19 cellular contexts compared by ENCODE assay signal in genomic region chr9:111304000-111304399, GRCh38. TPM values are rescaled to one million over a fixed set of nuclear protein-coding genes. Genes with fewer than 3 reads are reported as not detected.
"Had no signal": no experiment of that assay in that cellular context is flagged by ENCODE, and none has a peak within 500 bp of the region (broad histone marks: within the 10 kb centered on the region; RNA-seq: fewer than 3 reads in every experiment).

No MANE protein-coding gene starts in this region.

RNA-seq across cellular contexts. Expression of gene OR2K2, which starts 26.0 kb away (rescaled TPM):
- total RNA-seq: activated naive CD4-positive, alpha-beta T cell treated with anti-CD3 and anti-CD28 coated beads for 36 hours; activated naive CD4-positive, alpha-beta T cell treated with anti-CD3 and anti-CD28 coated beads, Interleukin-2, amount 50 U/mL, for 72 hours; activated naive CD8-positive, alpha-beta T cell treated with anti-CD3 and anti-CD28 coated beads for 36 hours; activated naive CD8-positive, alpha-beta T cell treated with anti-CD3 and anti-CD28 coated beads, Interleukin-2, amount 10 ng/mL, durations not matched to agents 7 days and 5 days; activated T-cell treated with anti-CD3 and anti-CD28 coated beads, Interleukin-2, amount 50 U/mL, for 4 hours; activated T-cell treated with anti-CD3 and anti-CD28 coated beads, Interleukin-2, amount 50 U/mL, for 72 hours; activated T-helper 1 cell treated with anti-CD3 and anti-CD28 coated beads, Interleukin-12 subunit alpha, Interleukin-12 subunit beta, Interleukin-2, Interleukin-4 antibody, amounts not matched to agents 30 ng/mL and 10 ng/mL and 1 ng/mL, durations not matched to agents 14 hours and 24 hours and 36 hours; activated T-helper 17 cell treated with anti-CD3 and anti-CD28 coated beads, Interleukin-2, amount 50 U/mL, for 72 hours; activated T-helper 2 cell treated with anti-CD3 and anti-CD28 coated beads, Interferon-gamma antibody, Interleukin-2, Interleukin-4, amounts not matched to agents 10 μg/mL and 5 μg/mL and 100 μg/mL, durations not matched to agents 14 hours and 24 hours and 36 hours; adrenal gland; aorta; ascending aorta; astrocyte; body of pancreas; bronchial epithelial cell; cardiac muscle cell; cardiac septum; chondrocyte had no signal
- polyA plus RNA-seq: adipose tissue, adrenal gland, aorta had no signal
